26 cellular contexts compared by ENCODE assay signal in genomic region chr5:94329115-94329514, GRCh38.
DNase-seq lines count a peak whose midpoint lies in the region; ATAC-seq and TF ChIP-seq lines count a peak whose summit lies in the region.
"Had no signal": no experiment of that assay in that cellular context is flagged by ENCODE, and none has a peak within 500 bp of the region (broad histone marks: within the 10 kb centered on the region; RNA-seq: fewer than 3 reads in every experiment).

No MANE protein-coding gene starts in this region.

- H3K79me2 ChIP-seq in mesendoderm (ENCODE audit: control insufficient read depth, insufficient read depth, low read length), result peaks cover 2% of the 10 kb centered on the region
- no peaks in the 10 kb centered on the region for H3K79me2 ChIP-seq in osteoblast (ENCODE audit: insufficient read depth, low read length)

- WGBS in mesendoderm (ENCODE audit: extremely low coverage, insufficient coverage, low lambda C conversion rate), result no CpG with 5 or more reads among the region's 1 CpG

- ATAC-seq in HG03571 (IDR thresholded peaks at IDR 0.05; ENCODE audit: unreplicated experiment), result no peak
- no peak for ATAC-seq in GM21526 (IDR thresholded peaks at IDR 0.05; ENCODE audit: low FRiP score, unreplicated experiment)
- ATAC-seq: T-cell had no signal

- H3K23ac ChIP-seq in mesendoderm (ENCODE audit: low read length), result no peak overlapping the region

- H3K4me2 ChIP-seq in mesendoderm (ENCODE audit: low read length) (no peak overlapping the region), osteoblast (ENCODE audit: insufficient read depth, low read length) (no peak overlapping the region)
- H3K4me2 ChIP-seq: BLaER1 treated with 17β-estradiol and CSF1 and Interleukin-3, amounts not matched to agents 10 nM and 100 nM; KMS-11 had no signal

- H3K27me3 ChIP-seq in mesendoderm (ENCODE audit: insufficient read depth, low read length, poor library complexity) (no peaks in the 10 kb centered on the region), osteoblast (ENCODE audit: insufficient read depth, low read length) (no peaks in the 10 kb centered on the region)
- H3K27me3 ChIP-seq: BLaER1 treated with 17β-estradiol and CSF1 and Interleukin-3, amounts not matched to agents 10 nM and 100 nM had no signal

- H2BK120ac ChIP-seq in mesendoderm (ENCODE audit: low read depth, low read length), result no peak overlapping the region

- no peak overlapping the region for H3K27ac ChIP-seq in mesendoderm (ENCODE audit: low read depth, low read length)
- no peak overlapping the region for H3K27ac ChIP-seq in osteoblast (ENCODE audit: low read depth, low read length)
- H3K27ac ChIP-seq: BLaER1 treated with 17β-estradiol and CSF1 and Interleukin-3, amounts not matched to agents 10 nM and 100 nM; HL-60; KMS-11; RWPE1 had no signal

- no peak overlapping the region for H2AK5ac ChIP-seq in mesendoderm (ENCODE audit: low read length)

- no peaks in the 10 kb centered on the region for H4K20me1 ChIP-seq in osteoblast (ENCODE audit: insufficient read depth, low read length)
- H4K20me1 ChIP-seq: BLaER1 treated with 17β-estradiol and CSF1 and Interleukin-3, amounts not matched to agents 10 nM and 100 nM had no signal

- H4K8ac ChIP-seq in mesendoderm (ENCODE audit: low read depth, low read length), result no peak overlapping the region

- H3K4me1 ChIP-seq in mesendoderm (ENCODE audit: control insufficient read depth, low read depth, low read length), result no peaks in the 10 kb centered on the region
- no peaks in the 10 kb centered on the region for H3K4me1 ChIP-seq in osteoblast (ENCODE audit: insufficient read depth, low read length)
- H3K4me1 ChIP-seq: BLaER1 treated with 17β-estradiol and CSF1 and Interleukin-3, amounts not matched to agents 10 nM and 100 nM had no signal

- DNase-seq in NCI-H748 (lab: John Stamatoyannopoulos, UW; ENCODE audit: unreplicated experiment) (peak; percentile 28), NCI-H748 treated with DMSO at 0.1 percent for 48 hours (lab: John Stamatoyannopoulos, UW) (no peak), LHCN-M2 (ENCODE audit: low read depth) (peak; percentile 1), epithelial cell of esophagus (ENCODE audit: low read depth) (peak; percentile 11), mesendoderm (peak; percentile 39), osteoblast (ENCODE audit: insufficient read length, low spot score, missing footprints) (no peak)
- DNase-seq: AML-193; CD4-positive, alpha-beta T cell; DND-41; H9; NCI-H1048; NCI-H1417; NCI-H1694; NCI-H2029 treated with DMSO at 0.1 percent for 48 hours; NCI-H2171; NCI-H226; NCI-H510A; NCI-H774; SHP77; T-cell had no signal

- H3K56ac ChIP-seq in mesendoderm (ENCODE audit: low read length), result no peak overlapping the region

- H3K9me3 ChIP-seq in osteoblast (ENCODE audit: low read depth, low read length), result no peaks in the 10 kb centered on the region

- H3K36me3 ChIP-seq in mesendoderm (ENCODE audit: control insufficient read depth, insufficient read depth, low read length), result no peaks in the 10 kb centered on the region
- H3K36me3 ChIP-seq in osteoblast (ENCODE audit: insufficient read depth, low read length), result no peaks in the 10 kb centered on the region
- H3K36me3 ChIP-seq: BLaER1 treated with 17β-estradiol and CSF1 and Interleukin-3, amounts not matched to agents 10 nM and 100 nM had no signal

- H3K18ac ChIP-seq in mesendoderm (ENCODE audit: low read length), result no peak overlapping the region

- TF ChIP-seq CTCF in epithelial cell of esophagus (IDR thresholded peaks at IDR 0.05; ENCODE audit: insufficient read depth, low read depth, low read length, missing control alignments) (no peak), osteoblast (IDR thresholded peaks at IDR 0.05; ENCODE audit: extremely low read depth, low read depth, low read length) (no peak)

- H3K4me3 ChIP-seq in epithelial cell of esophagus (ENCODE audit: low read length) (no peak overlapping the region), mesendoderm (ENCODE audit: low read length) (no peak overlapping the region), osteoblast (ENCODE audit: insufficient read depth, low read length) (no peak overlapping the region)
- H3K4me3 ChIP-seq: BLaER1 treated with 17β-estradiol and CSF1 and Interleukin-3, amounts not matched to agents 10 nM and 100 nM had no signal

- no peak overlapping the region for H2AFZ ChIP-seq in osteoblast (ENCODE audit: low read length)

- H3K79me1 ChIP-seq in mesendoderm (ENCODE audit: low read length), result no peaks in the 10 kb centered on the region

- H3K9ac ChIP-seq in mesendoderm (ENCODE audit: low read length), result no peak overlapping the region
- H3K9ac ChIP-seq: BLaER1 treated with 17β-estradiol and CSF1 and Interleukin-3, amounts not matched to agents 10 nM and 100 nM; KMS-11 had no signal

- no peak overlapping the region for H4K5ac ChIP-seq in mesendoderm (ENCODE audit: low read length)

- no peak overlapping the region for H2BK5ac ChIP-seq in mesendoderm (ENCODE audit: low read length)

- no peak overlapping the region for H2BK15ac ChIP-seq in mesendoderm (replicated peaks; ENCODE audit: low read depth)

- no peak overlapping the region for H3K4ac ChIP-seq in mesendoderm (ENCODE audit: low read depth, low read length)

Comparison
In these comparisons a context has a peak if more than half of its experiments do, and no peak if none do; other contexts are left out.
1. DNase-seq: peak in NCI-H748 (single experiment), LHCN-M2 (single experiment), epithelial cell of esophagus (single experiment) and mesendoderm (single experiment); none in NCI-H748 treated with DMSO at 0.1 percent for 48 hours (single experiment) and osteoblast (single experiment).